8 cellular contexts compared by ENCODE assay signal in the genomic region with DNA sequence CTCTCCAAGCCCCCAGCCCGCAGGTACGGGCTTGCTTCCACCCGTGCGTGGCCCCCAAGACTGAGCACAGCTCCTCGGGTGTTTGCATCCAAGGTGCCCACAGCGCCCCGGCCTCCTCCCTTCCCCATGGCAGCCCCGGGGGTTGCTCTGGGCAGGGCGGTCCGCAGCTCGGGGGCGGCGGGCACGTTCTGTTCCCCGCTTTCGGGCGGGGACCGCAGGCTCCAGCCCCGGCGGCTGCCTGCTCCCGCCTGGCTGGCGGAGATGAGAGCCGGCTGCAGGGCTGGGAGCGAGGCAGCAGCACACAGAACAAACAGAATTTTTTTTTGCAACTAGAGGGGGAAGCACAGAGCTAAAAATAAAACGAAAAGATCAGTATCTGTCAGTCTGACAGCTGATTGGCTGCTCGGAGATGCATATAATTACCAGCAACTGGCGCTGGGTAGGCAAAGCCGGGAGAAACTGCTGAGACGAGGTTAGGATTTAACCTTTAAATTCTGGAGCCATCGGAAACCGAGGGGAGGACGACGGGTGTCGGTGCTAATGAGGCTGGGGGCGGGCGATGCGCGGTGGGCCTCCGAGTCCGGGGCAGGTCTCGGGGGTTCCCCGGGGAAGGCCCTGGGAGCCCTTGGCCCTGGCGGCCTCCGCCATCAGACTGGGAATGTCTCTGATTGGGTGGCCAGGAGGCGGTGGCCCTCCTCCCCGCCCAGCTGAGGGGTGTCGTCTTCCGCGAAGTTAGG.
DNase-seq lines count a peak whose midpoint lies in the region; ATAC-seq and TF ChIP-seq lines count a peak whose summit lies in the region.

No MANE protein-coding gene starts in this region.

- no peaks in the 10 kb centered on the region for H3K27me3 Mint-ChIP-seq in activated T-cell treated with anti-CD3 and anti-CD28 coated beads, Interleukin-2, amount 50 U/mL, for 24 hours
- no peaks in the 10 kb centered on the region for H3K27me3 Mint-ChIP-seq in stimulated activated naive CD8-positive, alpha-beta T cell treated with anti-CD3 and anti-CD28 coated beads, Interleukin-15, amount 100 ng/mL, for 72 hours

- H3K4me1 ChIP-seq in esophagus squamous epithelium = peaks cover 25 to 80% (median 44%) of the 10 kb centered on the region in 3 donors

- peak overlapping the region; percentile 77 to 89 (median 85) for H3K27ac ChIP-seq in esophagus squamous epithelium

- peak overlapping the region; percentile 84 for H3K27ac Mint-ChIP-seq in activated T-cell treated with anti-CD3 and anti-CD28 coated beads, Interleukin-2, amount 50 U/mL, for 24 hours
- H3K27ac Mint-ChIP-seq in stimulated activated naive CD8-positive, alpha-beta T cell treated with anti-CD3 and anti-CD28 coated beads, Interleukin-15, amount 100 ng/mL, for 72 hours = peak overlapping the region; percentile 87 to 90

- H3K27me3 ChIP-seq in esophagus squamous epithelium = no peaks in the 10 kb centered on the region

- H3K4me1 Mint-ChIP-seq in activated T-cell treated with anti-CD3 and anti-CD28 coated beads, Interleukin-2, amount 50 U/mL, for 24 hours (ENCODE audit: low read depth) = peaks cover 31% of the 10 kb centered on the region
- H3K4me1 Mint-ChIP-seq in stimulated activated naive CD8-positive, alpha-beta T cell treated with anti-CD3 and anti-CD28 coated beads, Interleukin-15, amount 100 ng/mL, for 72 hours = peaks cover 56% of the 10 kb centered on the region

- peak; percentile 91 for DNase-seq in DMS53 (lab: John Stamatoyannopoulos, UW)
- peak; percentile 89 for DNase-seq in NCI-H774 (lab: John Stamatoyannopoulos, UW)
- DNase-seq in activated T-cell treated with anti-CD3 and anti-CD28 coated beads, Interleukin-2, amount 50 U/mL, for 24 hours = peak; percentile 71
- no peak for DNase-seq in esophagus squamous epithelium (lab: John Stamatoyannopoulos, UW)
- peak; percentile 76 for DNase-seq in middle frontal gyrus (ENCODE audit: extremely low spot score, low spot score)
- DNase-seq in stimulated activated naive CD8-positive, alpha-beta T cell treated with anti-CD3 and anti-CD28 coated beads, Interleukin-15, amount 100 ng/mL, for 72 hours = peak; percentile 57 to 63
- DNase-seq in NCI-H446 (lab: John Stamatoyannopoulos, UW) = no peak

- no peaks in the 10 kb centered on the region for H3K9me3 Mint-ChIP-seq in activated T-cell treated with anti-CD3 and anti-CD28 coated beads, Interleukin-2, amount 50 U/mL, for 24 hours
- H3K9me3 Mint-ChIP-seq in stimulated activated naive CD8-positive, alpha-beta T cell treated with anti-CD3 and anti-CD28 coated beads, Interleukin-15, amount 100 ng/mL, for 72 hours = no peaks in the 10 kb centered on the region

- H3K4me3 ChIP-seq in esophagus squamous epithelium = peak overlapping the region; percentile 22 to 59 (median 42)

- TF ChIP-seq CTCF in esophagus squamous epithelium (IDR thresholded peaks at IDR 0.05) = peak in 2 of 6 experiments; percentile 36 to 39

- no peaks in the 10 kb centered on the region for H3K36me3 ChIP-seq in esophagus squamous epithelium

- ATAC-seq in HG02759 (IDR thresholded peaks at IDR 0.05; ENCODE audit: unreplicated experiment) = peak; percentile 52
- ATAC-seq in stimulated activated naive CD8-positive, alpha-beta T cell treated with anti-CD3 and anti-CD28 coated beads, Interleukin-15, amount 100 ng/mL, for 72 hours = peak; percentile 91

- peak overlapping the region; percentile 67 for H3K4me3 Mint-ChIP-seq in activated T-cell treated with anti-CD3 and anti-CD28 coated beads, Interleukin-2, amount 50 U/mL, for 24 hours
- peak overlapping the region; percentile 82 to 84 for H3K4me3 Mint-ChIP-seq in stimulated activated naive CD8-positive, alpha-beta T cell treated with anti-CD3 and anti-CD28 coated beads, Interleukin-15, amount 100 ng/mL, for 72 hours

- H3K9me3 ChIP-seq in esophagus squamous epithelium = no peaks in the 10 kb centered on the region

- H3K36me3 Mint-ChIP-seq in activated T-cell treated with anti-CD3 and anti-CD28 coated beads, Interleukin-2, amount 50 U/mL, for 24 hours (ENCODE audit: low read depth) = no peaks in the 10 kb centered on the region

- TF ChIP-seq POLR2A in esophagus squamous epithelium (IDR thresholded peaks at IDR 0.05) = peak in 2 of 4 donors; percentile 34 to 48

- WGBS in esophagus squamous epithelium, 2 donors = 2 to 6% methylated on average over 25 to 35 of the region's 49 CpGs

- intact Hi-C loops in esophagus squamous epithelium (cut with DNase I) = no loop called here

Comparison
In these comparisons a context has a peak if more than half of its experiments do, and no peak if none do; other contexts are left out.
1. DNase-seq: peak in DMS53 (single experiment), NCI-H774 (single experiment), activated T-cell treated with anti-CD3 and anti-CD28 coated beads, Interleukin-2, amount 50 U/mL, for 24 hours (single experiment), middle frontal gyrus (single experiment) and stimulated activated naive CD8-positive, alpha-beta T cell treated with anti-CD3 and anti-CD28 coated beads, Interleukin-15, amount 100 ng/mL, for 72 hours (2 of 2); none in esophagus squamous epithelium (single experiment) and NCI-H446 (0 of 2).